Comparison of ENCODE assay signal across 17 cellular contexts in genomic region chr1:203590559-203590958, GRCh38. TPM values are rescaled to one million over a fixed set of nuclear protein-coding genes. Genes with fewer than 3 reads are reported as not detected.
A peak's percentile ranks its signal among the peaks of the same experiment; 100 is the strongest.
DNase-seq lines count a peak whose midpoint lies in the region; TF ChIP-seq lines count a peak whose summit lies in the region.
"Had no signal": no experiment of that assay in that cellular context is flagged by ENCODE, and none has a peak within 500 bp of the region (broad histone marks: within the 10 kb centered on the region; RNA-seq: fewer than 3 reads in every experiment).

No MANE protein-coding gene starts in this region.

- no peak overlapping the region for H3K4me3 ChIP-seq in right atrium auricular region
- H3K4me3 ChIP-seq: spleen had no signal

- H3K27me3 Mint-ChIP-seq in brain (peaks cover 6% of the 10 kb centered on the region), neural crest cell (ENCODE audit: low read depth) (no peaks in the 10 kb centered on the region)

- H3K4me3 Mint-ChIP-seq in brain (no peak overlapping the region), neural crest cell (no peak overlapping the region)
- H3K4me3 Mint-ChIP-seq: activated CD4-positive, alpha-beta memory T cell treated with anti-CD3 and anti-CD28 coated beads, Interleukin-2, amount 10 ng/mL, durations not matched to agents 7 days and 5 days had no signal

- peaks cover 0 to 14% of the 10 kb centered on the region in 2 donors for H3K4me1 ChIP-seq in right atrium auricular region

- peaks cover 0 to 2% (median 0%) of the 10 kb centered on the region in 5 experiments for H3K9me3 Mint-ChIP-seq in brain
- no peaks in the 10 kb centered on the region for H3K9me3 Mint-ChIP-seq in neural crest cell
- H3K9me3 Mint-ChIP-seq: activated CD4-positive, alpha-beta memory T cell treated with anti-CD3 and anti-CD28 coated beads, Interleukin-2, amount 10 ng/mL, durations not matched to agents 7 days and 5 days; activated T-helper 2 cell treated with anti-CD3 and anti-CD28 coated beads, Interferon-gamma antibody, Interleukin-2, Interleukin-4, amounts not matched to agents 10 μg/mL and 5 μg/mL and 100 μg/mL, durations not matched to agents 14 hours and 24 hours and 36 hours had no signal

- H3K27me3 ChIP-seq in right atrium auricular region, result no peaks in the 10 kb centered on the region
- H3K27me3 ChIP-seq: spleen had no signal

- no peaks in the 10 kb centered on the region for H3K36me3 ChIP-seq in right atrium auricular region
- H3K36me3 ChIP-seq: spleen had no signal

- DNase-seq in COLO829 (ENCODE audit: low spot score) (peak; percentile 81), M059J (ENCODE audit: low read depth) (peak; percentile 96), neural crest cell (ENCODE audit: low read depth, low spot score) (no peak), middle frontal gyrus (ENCODE audit: extremely low spot score, low spot score) (no peak), cerebellar nuclear complex (lab: John Stamatoyannopoulos, UW) (no peak), hypothalamus (lab: John Stamatoyannopoulos, UW) (no peak), right atrium auricular region (ENCODE audit: low spot score) (no peak)
- DNase-seq: activated CD4-positive, alpha-beta memory T cell treated with anti-CD3 and anti-CD28 coated beads, Interleukin-2, amount 10 ng/mL, durations not matched to agents 7 days and 5 days; anterior cingulate cortex; DMS153; H7; Karpas-422; NCI-H1694 treated with DMSO at 0.1 percent for 48 hours; NCI-H774; spleen had no signal

- no peaks in the 10 kb centered on the region for H3K36me3 Mint-ChIP-seq in brain
- no peaks in the 10 kb centered on the region for H3K36me3 Mint-ChIP-seq in neural crest cell (ENCODE audit: low read depth)

- no peak overlapping the region for H3K27ac ChIP-seq in right atrium auricular region
- H3K27ac ChIP-seq: spleen had no signal

- no peaks in the 10 kb centered on the region for H3K9me3 ChIP-seq in right atrium auricular region
- H3K9me3 ChIP-seq: spleen had no signal

- H3K4me1 Mint-ChIP-seq in brain (peaks cover 84% of the 10 kb centered on the region), neural crest cell (peaks cover 57% of the 10 kb centered on the region)

- H3K27ac Mint-ChIP-seq in brain (peak overlapping the region; percentile 8 to 98 (median 91)), neural crest cell (ENCODE audit: unreplicated experiment) (peak overlapping the region; percentile 30)
- H3K27ac Mint-ChIP-seq: activated CD4-positive, alpha-beta memory T cell treated with anti-CD3 and anti-CD28 coated beads, Interleukin-2, amount 10 ng/mL, durations not matched to agents 7 days and 5 days; activated T-helper 2 cell treated with anti-CD3 and anti-CD28 coated beads, Interferon-gamma antibody, Interleukin-2, Interleukin-4, amounts not matched to agents 10 μg/mL and 5 μg/mL and 100 μg/mL, durations not matched to agents 14 hours and 24 hours and 36 hours had no signal

- TF ChIP-seq CTCF in brain (conservative IDR thresholded peaks at IDR 0.05), result no peak
- TF ChIP-seq CTCF in neural crest cell (conservative IDR thresholded peaks at IDR 0.05), result no peak
- TF ChIP-seq CTCF in right atrium auricular region (IDR thresholded peaks at IDR 0.05), result no peak

RNA-seq across cellular contexts. Expression of gene ATP2B4, which starts 36.1 kb away (rescaled TPM):
- 55.2 and 85.4 TPM in 2 replicates for total RNA-seq in M059J (2014; rRNA removed; shearing (Covaris generic))
- polyA plus RNA-seq in brain (ENCODE audit: insufficient read depth, low read depth, low replicate concordance), result 95.2 TPM
- total RNA-seq in neural crest cell, result 23.8 and 24.7 TPM in 2 replicates
- total RNA-seq in right atrium auricular region, result 100 to 1,000 TPM in 1 of 2 donors, 10 to 100 TPM in 1; 86.1 to 171 TPM

Comparison
In these comparisons a context has a peak if more than half of its experiments do, and no peak if none do; other contexts are left out.
1. DNase-seq: peak in COLO829 (single experiment) and M059J (single experiment); none in neural crest cell (single experiment), middle frontal gyrus (single experiment), cerebellar nuclear complex (0 of 2), hypothalamus (0 of 51) and right atrium auricular region (single experiment).